Comparison of ENCODE assay signal across 19 cellular contexts in genomic region chr12:5305861-5306545, GRCh38.
"Had no signal": no experiment of that assay in that cellular context is flagged by ENCODE, and none has a peak within 500 bp of the region (broad histone marks: within the 10 kb centered on the region; RNA-seq: fewer than 3 reads in every experiment).

No MANE protein-coding gene starts in this region.

- H3K27ac Mint-ChIP-seq: nephron progenitor cell; stimulated activated memory B cell treated with anti-CD40 and anti-IgM and Interleukin-4, amounts not matched to agents 10 μg/mL and 1 μg/mL and 100 μg/mL, for 72 hours; stimulated activated naive CD8-positive, alpha-beta T cell treated with anti-CD3 and anti-CD28 coated beads, Interleukin-15, amount 100 ng/mL, for 72 hours had no signal

- H3K9me3 Mint-ChIP-seq: nephron progenitor cell; stimulated activated memory B cell treated with anti-CD40 and anti-IgM and Interleukin-4, amounts not matched to agents 10 μg/mL and 1 μg/mL and 100 μg/mL, for 72 hours; stimulated activated naive CD8-positive, alpha-beta T cell treated with anti-CD3 and anti-CD28 coated beads, Interleukin-15, amount 100 ng/mL, for 72 hours had no signal

- DNase-seq: colonic mucosa; dermis blood vessel endothelial cell; esophagus squamous epithelium; foreskin keratinocyte; hippocampal formation; left colon; naive thymus-derived CD4-positive, alpha-beta T cell; nephron progenitor cell; posterior cingulate gyrus; stimulated activated CD4-positive, alpha-beta T cell treated with anti-CD3 and anti-CD28 coated beads, Interleukin-15, amount 100 ng/mL, for 24 hours; stimulated activated CD4-positive, alpha-beta T cell treated with anti-CD3 and anti-CD28 coated beads, Interleukin-1b, Interleukin-23, amount 100 ng/mL, for 48 hours; stimulated activated CD4-positive, alpha-beta T cell treated with anti-CD3 and anti-CD28 coated beads, Interleukin-4, amount 100 ng/mL, for 24 hours; stimulated activated naive CD8-positive, alpha-beta T cell treated with anti-CD3 and anti-CD28 coated beads, Interleukin-15, amount 100 ng/mL, for 72 hours; testis had no signal

- ATAC-seq: foreskin keratinocyte; left colon; left ventricle myocardium superior; naive thymus-derived CD4-positive, alpha-beta T cell; stimulated activated memory B cell treated with anti-CD40 and anti-IgM and Interleukin-4, amounts not matched to agents 10 μg/mL and 1 μg/mL and 100 μg/mL, for 72 hours; stimulated activated naive CD8-positive, alpha-beta T cell treated with anti-CD3 and anti-CD28 coated beads, Interleukin-15, amount 100 ng/mL, for 72 hours had no signal

- H3K4me3 ChIP-seq: colonic mucosa, esophagus squamous epithelium, right atrium auricular region, spleen, testis, tibial nerve had no signal

- H3K27ac ChIP-seq: colonic mucosa, esophagus squamous epithelium, foreskin keratinocyte, right atrium auricular region, testis, tibial nerve had no signal

- H3K4me1 ChIP-seq: colonic mucosa, foreskin keratinocyte, right atrium auricular region, testis, tibial nerve had no signal

- H3K9me3 ChIP-seq: colonic mucosa, esophagus squamous epithelium, right atrium auricular region, spleen, testis, tibial nerve had no signal

- H3K4me3 Mint-ChIP-seq: naive thymus-derived CD4-positive, alpha-beta T cell; nephron progenitor cell; stimulated activated memory B cell treated with anti-CD40 and anti-IgM and Interleukin-4, amounts not matched to agents 10 μg/mL and 1 μg/mL and 100 μg/mL, for 72 hours; stimulated activated naive CD8-positive, alpha-beta T cell treated with anti-CD3 and anti-CD28 coated beads, Interleukin-15, amount 100 ng/mL, for 72 hours had no signal

- H3K36me3 ChIP-seq: colonic mucosa, esophagus squamous epithelium, right atrium auricular region, spleen, tibial nerve had no signal

- H3K27me3 ChIP-seq: colonic mucosa, foreskin keratinocyte, right atrium auricular region, testis, tibial nerve had no signal

- H3K4me1 Mint-ChIP-seq: stimulated activated memory B cell treated with anti-CD40 and anti-IgM and Interleukin-4, amounts not matched to agents 10 μg/mL and 1 μg/mL and 100 μg/mL, for 72 hours; stimulated activated naive CD8-positive, alpha-beta T cell treated with anti-CD3 and anti-CD28 coated beads, Interleukin-15, amount 100 ng/mL, for 72 hours had no signal

- H3K36me3 Mint-ChIP-seq: naive thymus-derived CD4-positive, alpha-beta T cell; stimulated activated memory B cell treated with anti-CD40 and anti-IgM and Interleukin-4, amounts not matched to agents 10 μg/mL and 1 μg/mL and 100 μg/mL, for 72 hours had no signal
